17 cellular contexts compared by ENCODE assay signal in the genomic region with DNA sequence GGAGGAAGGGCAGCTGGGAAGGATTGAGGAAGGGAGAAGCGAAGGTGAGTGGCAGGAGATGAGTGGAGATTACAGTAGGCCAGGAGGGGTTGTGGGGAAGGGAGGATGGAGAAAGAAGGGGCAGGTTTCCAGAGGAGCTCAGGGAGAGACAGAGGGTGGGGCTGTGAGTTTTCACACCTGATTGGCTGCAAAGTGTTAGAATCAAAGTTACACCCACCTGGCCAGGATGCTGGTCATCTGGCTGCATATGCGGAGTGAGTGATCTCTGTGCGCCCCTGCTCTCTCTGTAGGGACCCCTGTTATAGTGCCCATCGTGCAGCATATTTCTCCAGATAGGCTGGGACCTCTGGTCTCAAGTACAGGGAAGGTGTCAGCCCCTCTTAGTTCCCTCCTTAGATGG.
"Had no signal": no experiment of that assay in that cellular context is flagged by ENCODE, and none has a peak within 500 bp of the region (broad histone marks: within the 10 kb centered on the region; RNA-seq: fewer than 3 reads in every experiment).

No MANE protein-coding gene starts in this region.

- H3K4me1 ChIP-seq: lower lobe of right lung, tibial artery had no signal

- H3K4me3 ChIP-seq: coronary artery, esophagus squamous epithelium, lower lobe of right lung, tibial artery had no signal

- H3K27me3 ChIP-seq: esophagus squamous epithelium, tibial artery had no signal

- H3K9me3 ChIP-seq: esophagus squamous epithelium, lower lobe of right lung, tibial artery had no signal

- H3K36me3 ChIP-seq: lower lobe of right lung, tibial artery had no signal

- H3K4me3 Mint-ChIP-seq: activated CD4-positive, alpha-beta T cell treated with anti-CD3 and anti-CD28 coated beads, Interleukin-2, amount 10 ng/mL, durations not matched to agents 24 days and 14 days; activated CD8-positive, alpha-beta T cell treated with anti-CD3 and anti-CD28 coated beads, Interleukin-2, amount 10 ng/mL, durations not matched to agents 7 days and 5 days; activated naive CD8-positive, alpha-beta T cell; activated T-cell treated with anti-CD3 and anti-CD28 coated beads, Interleukin-2, amount 50 U/mL, for 72 hours; stimulated activated naive B cell treated with anti-CD40 and anti-IgM and Interleukin-4, amounts not matched to agents 10 μg/mL and 1 μg/mL and 100 μg/mL, for 72 hours had no signal

- H3K27ac ChIP-seq: coronary artery, esophagus squamous epithelium, lower lobe of right lung, tibial artery had no signal

- H3K27ac Mint-ChIP-seq: activated CD4-positive, alpha-beta T cell treated with anti-CD3 and anti-CD28 coated beads, Interleukin-2, amount 10 ng/mL, durations not matched to agents 24 days and 14 days; activated CD8-positive, alpha-beta T cell treated with anti-CD3 and anti-CD28 coated beads, Interleukin-2, amount 10 ng/mL, durations not matched to agents 7 days and 5 days; activated naive CD8-positive, alpha-beta T cell; activated T-cell treated with anti-CD3 and anti-CD28 coated beads, Interleukin-2, amount 50 U/mL, for 72 hours had no signal

- DNase-seq: activated CD4-positive, alpha-beta T cell treated with anti-CD3 and anti-CD28 coated beads, Interleukin-2, amount 10 ng/mL, durations not matched to agents 24 days and 14 days; activated CD8-positive, alpha-beta memory T cell treated with anti-CD3 and anti-CD28 coated beads, Interleukin-2, amount 50 U/mL, for 4 hours; activated CD8-positive, alpha-beta T cell treated with anti-CD3 and anti-CD28 coated beads, Interleukin-2, amount 10 ng/mL, durations not matched to agents 7 days and 5 days; activated gamma-delta T cell treated with Interleukin-2 at 50 U/mL for 16 hours; activated T-cell treated with anti-CD3 and anti-CD28 coated beads, Interleukin-2, amount 50 U/mL, for 72 hours; amniotic stem cell; esophagus squamous epithelium; glutamatergic neuron; left cardiac atrium; lower lobe of right lung; midbrain; retina; stimulated activated CD4-positive, alpha-beta T cell treated with anti-CD3 and anti-CD28 coated beads, Interleukin-12 subunit alpha, Interleukin-12 subunit beta, amount 100 ng/mL, for 4 hours; stimulated activated naive B cell treated with anti-CD40 and anti-IgM and Interleukin-4, amounts not matched to agents 10 μg/mL and 1 μg/mL and 100 μg/mL, for 72 hours had no signal

- H3K27me3 Mint-ChIP-seq: activated CD4-positive, alpha-beta T cell treated with anti-CD3 and anti-CD28 coated beads, Interleukin-2, amount 10 ng/mL, durations not matched to agents 24 days and 14 days; activated naive CD8-positive, alpha-beta T cell; stimulated activated naive B cell treated with anti-CD40 and anti-IgM and Interleukin-4, amounts not matched to agents 10 μg/mL and 1 μg/mL and 100 μg/mL, for 72 hours had no signal
